Comparison of ENCODE assay signal across 22 cellular contexts in genomic region chr11:118230088-118230487, GRCh38. TPM values are rescaled to one million over a fixed set of nuclear protein-coding genes. Genes with fewer than 3 reads are reported as not detected.
DNase-seq lines count a peak whose midpoint lies in the region; ATAC-seq and TF ChIP-seq lines count a peak whose summit lies in the region.
"Had no signal": no experiment of that assay in that cellular context is flagged by ENCODE, and none has a peak within 500 bp of the region (broad histone marks: within the 10 kb centered on the region; RNA-seq: fewer than 3 reads in every experiment).

No MANE protein-coding gene starts in this region.

- H3K27ac Mint-ChIP-seq in activated naive CD8-positive, alpha-beta T cell treated with anti-CD3 and anti-CD28 coated beads, Interleukin-2, amount 50 U/mL, for 24 hours = no peak overlapping the region
- H3K27ac Mint-ChIP-seq: activated T-helper 17 cell treated with anti-CD3 and anti-CD28 coated beads, Interleukin-2, amount 50 U/mL, for 72 hours had no signal

- H3K4me1 ChIP-seq in Peyer's patch (peaks cover 0 to 7% (median 2%) of the 10 kb centered on the region in 4 donors), neutrophil (ENCODE audit: control insufficient read depth in 1 of 2, insufficient read depth in 1 of 2, low read depth in 1 of 2, low read length in 1 of 2) (peaks cover 96 to 100% of the 10 kb centered on the region in 2 experiments)
- H3K4me1 ChIP-seq: colonic mucosa, gastroesophageal sphincter had no signal

- H3K36me3 ChIP-seq in Peyer's patch = peaks cover 0 to 20% (median 0%) of the 10 kb centered on the region in 3 donors
- H3K36me3 ChIP-seq in neutrophil = peaks cover 69% of the 10 kb centered on the region
- H3K36me3 ChIP-seq: ovary, thoracic aorta had no signal

- H3K9me3 Mint-ChIP-seq in activated naive CD8-positive, alpha-beta T cell treated with anti-CD3 and anti-CD28 coated beads, Interleukin-2, amount 50 U/mL, for 24 hours = peaks cover 11% of the 10 kb centered on the region
- H3K9me3 Mint-ChIP-seq: activated T-helper 17 cell treated with anti-CD3 and anti-CD28 coated beads, Interleukin-2, amount 50 U/mL, for 72 hours; T-helper 1 cell treated with Interleukin-12 subunit alpha and Interleukin-12 subunit beta and Interleukin-4 antibody, amounts not matched to agents 30 μg/mL and 1 μg/mL, for 36 hours had no signal

- H3K36me3 Mint-ChIP-seq in activated naive CD8-positive, alpha-beta T cell treated with anti-CD3 and anti-CD28 coated beads, Interleukin-2, amount 50 U/mL, for 24 hours (ENCODE audit: low read depth) = peaks cover 63% of the 10 kb centered on the region

- TF ChIP-seq CTCF in Peyer's patch (IDR thresholded peaks at IDR 0.05) = no peak
- TF ChIP-seq CTCF in neutrophil (IDR thresholded peaks at IDR 0.05) = no peak

- peak overlapping the region; percentile 4 to 51 (median 46) for H3K27ac ChIP-seq in Peyer's patch
- peak overlapping the region; percentile 97 for H3K27ac ChIP-seq in neutrophil
- H3K27ac ChIP-seq: gastroesophageal sphincter, ovary, thoracic aorta had no signal

- DNase-seq in activated gamma-delta T cell treated with Interleukin-2 at 50 U/mL for 16 hours (peak; percentile 56), activated gamma-delta T cell (lab: John Stamatoyannopoulos, UW) (no peak), Peyer's patch (no peak), NCI-H187 (lab: John Stamatoyannopoulos, UW) (no peak)
- DNase-seq in activated naive CD8-positive, alpha-beta T cell treated with anti-CD3 and anti-CD28 coated beads, Interleukin-2, amount 50 U/mL, for 24 hours = no peak
- DNase-seq: colonic mucosa; erythroblast; GDM1; NCI-H510A; ovary; stimulated activated CD4-positive, alpha-beta T cell treated with anti-CD3 and anti-CD28 coated beads, Interleukin-4, amount 100 ng/mL, for 1 hour; stimulated activated CD8-positive, alpha-beta memory T cell treated with anti-CD3 and anti-CD28 coated beads, Interleukin-4, amount 100 ng/mL, for 48 hours had no signal

- H3K4me3 ChIP-seq in Peyer's patch (no peak overlapping the region), neutrophil (ENCODE audit: low read depth in 1 of 2, low read length in 1 of 2) (no peak overlapping the region)
- H3K4me3 ChIP-seq: colonic mucosa, gastroesophageal sphincter, GM12878, ovary, thoracic aorta had no signal

- H3K4me3 Mint-ChIP-seq in activated naive CD8-positive, alpha-beta T cell treated with anti-CD3 and anti-CD28 coated beads, Interleukin-2, amount 50 U/mL, for 24 hours = peak overlapping the region; percentile 33
- H3K4me3 Mint-ChIP-seq: activated T-helper 17 cell treated with anti-CD3 and anti-CD28 coated beads, Interleukin-2, amount 50 U/mL, for 72 hours had no signal

- no peaks in the 10 kb centered on the region for H3K4me1 Mint-ChIP-seq in activated naive CD8-positive, alpha-beta T cell treated with anti-CD3 and anti-CD28 coated beads, Interleukin-2, amount 50 U/mL, for 24 hours

- ATAC-seq in activated naive CD8-positive, alpha-beta T cell treated with anti-CD3 and anti-CD28 coated beads, Interleukin-2, amount 50 U/mL, for 24 hours = peak; percentile 9
- ATAC-seq in GM21619 (IDR thresholded peaks at IDR 0.05; ENCODE audit: unreplicated experiment) (no peak), GM19452 (IDR thresholded peaks at IDR 0.05; ENCODE audit: unreplicated experiment) (no peak)
- ATAC-seq: activated T-helper 17 cell treated with anti-CD3 and anti-CD28 coated beads, Interleukin-2, amount 50 U/mL, for 72 hours; gastroesophageal sphincter; GM12878; left lobe of liver; Right ventricle myocardium inferior had no signal

- no peaks in the 10 kb centered on the region for H3K27me3 Mint-ChIP-seq in activated naive CD8-positive, alpha-beta T cell treated with anti-CD3 and anti-CD28 coated beads, Interleukin-2, amount 50 U/mL, for 24 hours
- H3K27me3 Mint-ChIP-seq: activated T-helper 17 cell treated with anti-CD3 and anti-CD28 coated beads, Interleukin-2, amount 50 U/mL, for 72 hours had no signal

- TF ChIP-seq POLR2A in Peyer's patch (IDR thresholded peaks at IDR 0.05) = no peak

- H3K9me3 ChIP-seq in Peyer's patch (no peaks in the 10 kb centered on the region), neutrophil (no peaks in the 10 kb centered on the region)
- H3K9me3 ChIP-seq: colonic mucosa, gastroesophageal sphincter, ovary, thoracic aorta had no signal

- no peaks in the 10 kb centered on the region for H3K27me3 ChIP-seq in Peyer's patch
- H3K27me3 ChIP-seq in neutrophil = no peaks in the 10 kb centered on the region
- H3K27me3 ChIP-seq: colonic mucosa, gastroesophageal sphincter, ovary had no signal

RNA-seq across cellular contexts. Expression of gene JAML, which starts 5.3 kb away (rescaled TPM):
- 10 to 100 TPM in 3 of 4 donors, 1 to 10 TPM in 1; 7.5 to 83.3 (median 14.4) TPM for total RNA-seq in Peyer's patch

RNA-seq across cellular contexts. Expression of gene MPZL3, which starts 22.1 kb away (rescaled TPM):
- 10 to 100 TPM in 1 of 4 donors, 1 to 10 TPM in 2, under 1 TPM in 1; 0.83 to 15.4 (median 7.8) TPM for total RNA-seq in Peyer's patch

RNA-seq across cellular contexts. Expression of gene MPZL2, which starts 34.0 kb away (rescaled TPM):
- 10 to 100 TPM; 21.0 to 32.4 (median 22.3) TPM for total RNA-seq in Peyer's patch

RNA-seq across cellular contexts. Expression of gene SCN2B, which starts 53.6 kb away (rescaled TPM):
- total RNA-seq in Peyer's patch = under 1 TPM in 2 of 4 donors, not detected in 2; 0.13 to 0.38 TPM
- total RNA-seq: GM12878, left lobe of liver had no signal
